ENCODE assay signal across 16 cellular contexts in genomic region chr15:75661779-75662140, GRCh38. TPM values are rescaled to one million over a fixed set of nuclear protein-coding genes. Genes with fewer than 3 reads are reported as not detected.
DNase-seq lines count a peak whose midpoint lies in the region; ATAC-seq, FAIRE-seq and TF ChIP-seq lines count a peak whose summit lies in the region.
"Had no signal": no experiment of that assay in that cellular context is flagged by ENCODE, and none has a peak within 500 bp of the region (broad histone marks: within the 10 kb centered on the region; RNA-seq: fewer than 3 reads in every experiment).

No MANE protein-coding gene starts in this region.

- ATAC-seq in Right ventricle myocardium superior (ENCODE audit: poor library complexity) (no peak), gastroesophageal sphincter (no peak)
- ATAC-seq: GM12878 had no signal

- no peak for TF ChIP-seq CTCF in right atrium auricular region (IDR thresholded peaks at IDR 0.05)
- TF ChIP-seq CTCF in gastroesophageal sphincter (IDR thresholded peaks at IDR 0.05) = no peak
- no peak for TF ChIP-seq CTCF in prostate gland (IDR thresholded peaks at IDR 0.05)
- no peak for TF ChIP-seq CTCF in vagina (IDR thresholded peaks at IDR 0.05)

- H3K27ac ChIP-seq in right atrium auricular region = peak overlapping the region; percentile 78 to 86
- H3K27ac ChIP-seq in gastroesophageal sphincter = peak overlapping the region; percentile 85 to 91 (median 88)
- peak overlapping the region; percentile 74 to 79 for H3K27ac ChIP-seq in prostate gland
- H3K27ac ChIP-seq in vagina = peak overlapping the region; percentile 91
- H3K27ac ChIP-seq: neutrophil, SK-N-MC had no signal

- WGBS in gastroesophageal sphincter (ENCODE audit: low coverage in 1 of 2), 2 donors = 52 to 80% methylated on average over 1 to 3 of the region's 3 CpGs
- 54% methylated on average over 3 of the region's 3 CpGs for WGBS in prostate gland

- FAIRE-seq in GM19239 (lab: Jason Lieb, UNC) = no peak
- FAIRE-seq: GM12878, islet of Langerhans had no signal

- H3K36me3 ChIP-seq in right atrium auricular region = peaks cover 15% of the 10 kb centered on the region
- H3K36me3 ChIP-seq in gastroesophageal sphincter = peaks cover 0 to 44% of the 10 kb centered on the region in 2 donors
- H3K36me3 ChIP-seq in prostate gland = no peaks in the 10 kb centered on the region
- H3K36me3 ChIP-seq in vagina = peaks cover 0 to 12% of the 10 kb centered on the region in 2 donors
- H3K36me3 ChIP-seq: neutrophil had no signal

- no peak for TF ChIP-seq EP300 in gastroesophageal sphincter (IDR thresholded peaks at IDR 0.05)

- DNase-seq in right atrium auricular region (ENCODE audit: low spot score) = no peak
- DNase-seq in Right ventricle myocardium superior = no peak
- no peak for DNase-seq in prostate gland (ENCODE audit: low spot score)
- DNase-seq in vagina (ENCODE audit: extremely low spot score in 2 of 2) = no peak
- no peak for DNase-seq in NCI-H446 treated with DMSO at 0.1 percent for 48 hours (lab: John Stamatoyannopoulos, UW)
- DNase-seq in GM19239 (ENCODE audit: insufficient read length, low spot score) = no peak
- no peak for DNase-seq in stimulated activated CD4-positive, alpha-beta T cell treated with anti-CD3 and anti-CD28 coated beads, Interleukin-15, amount 100 ng/mL, for 24 hours
- DNase-seq: DMS79, NCI-H1105, NCI-H774 had no signal

- intact Hi-C loops in Right ventricle myocardium superior (cut with DNase I) = no loop called here
- intact Hi-C loops in prostate gland (cut with DNase I) = no loop called here
- intact Hi-C loops in vagina (cut with DNase I) = no loop called here

- no peak overlapping the region for H3K4me3 ChIP-seq in right atrium auricular region
- no peak overlapping the region for H3K4me3 ChIP-seq in gastroesophageal sphincter
- H3K4me3 ChIP-seq in prostate gland = no peak overlapping the region
- peak overlapping the region in 1 of 2 donors; percentile 17 for H3K4me3 ChIP-seq in vagina
- H3K4me3 ChIP-seq: GM12878, SK-N-MC had no signal

- H3K9me3 ChIP-seq in right atrium auricular region (no peaks in the 10 kb centered on the region), gastroesophageal sphincter (no peaks in the 10 kb centered on the region), prostate gland (no peaks in the 10 kb centered on the region), vagina (no peaks in the 10 kb centered on the region)
- H3K9me3 ChIP-seq: neutrophil had no signal

- no peaks in the 10 kb centered on the region for H3K27me3 ChIP-seq in right atrium auricular region
- H3K27me3 ChIP-seq in gastroesophageal sphincter = no peaks in the 10 kb centered on the region
- H3K27me3 ChIP-seq in prostate gland (replicated peaks; ENCODE audit: insufficient read depth) = no peaks in the 10 kb centered on the region
- H3K27me3 ChIP-seq in vagina = no peaks in the 10 kb centered on the region

- peaks cover 0 to 47% of the 10 kb centered on the region in 2 donors for H3K4me1 ChIP-seq in right atrium auricular region
- peaks cover 5 to 64% (median 42%) of the 10 kb centered on the region in 3 donors for H3K4me1 ChIP-seq in gastroesophageal sphincter
- peaks cover 11% of the 10 kb centered on the region for H3K4me1 ChIP-seq in prostate gland (replicated peaks)
- H3K4me1 ChIP-seq in vagina = peaks cover 87% of the 10 kb centered on the region

- TF ChIP-seq POLR2A in gastroesophageal sphincter (IDR thresholded peaks at IDR 0.05) = no peak
- no peak for TF ChIP-seq POLR2A in prostate gland (IDR thresholded peaks at IDR 0.05)
- no peak for TF ChIP-seq POLR2A in vagina (IDR thresholded peaks at IDR 0.05)

RNA-seq across cellular contexts. Expression of gene SNX33, which starts 14.0 kb away (rescaled TPM):
- total RNA-seq in right atrium auricular region (10 to 100 TPM; 10.3 to 20.5 TPM), Right ventricle myocardium superior (12.4 TPM), gastroesophageal sphincter (10 to 100 TPM; 32.8 to 51.5 (median 41.2) TPM), prostate gland (10 to 100 TPM; 23.6 to 25.6 TPM), vagina (23.6 TPM)

RNA-seq across cellular contexts. Expression of gene IMP3, which starts 21.7 kb away (rescaled TPM):
- total RNA-seq in right atrium auricular region (100 to 1,000 TPM in 1 of 2 donors, 10 to 100 TPM in 1; 71.2 to 119 TPM), Right ventricle myocardium superior (41.7 TPM), gastroesophageal sphincter (10 to 100 TPM; 72.8 to 94.9 (median 85.5) TPM), prostate gland (100 to 1,000 TPM; 125 to 277 TPM), vagina (109 TPM)

RNA-seq across cellular contexts. Expression of gene SNUPN, which starts 36.2 kb away (rescaled TPM):
- total RNA-seq in right atrium auricular region = 10 to 100 TPM; 13.7 to 17.3 TPM
- 16.9 TPM for total RNA-seq in Right ventricle myocardium superior
- 10 to 100 TPM; 18.6 to 27.3 (median 21.0) TPM for total RNA-seq in gastroesophageal sphincter
- total RNA-seq in prostate gland = 10 to 100 TPM; 17.7 to 21.6 TPM
- 21.9 TPM for total RNA-seq in vagina

RNA-seq across cellular contexts. Expression of gene CSPG4, which starts 50.9 kb away (rescaled TPM):
- total RNA-seq in right atrium auricular region (10 to 100 TPM; 32.6 to 55.6 TPM), Right ventricle myocardium superior (5.2 TPM), gastroesophageal sphincter (100 to 1,000 TPM in 3 of 4 donors, 10 to 100 TPM in 1; 98.7 to 396 (median 151) TPM), prostate gland (10 to 100 TPM; 14.3 to 29.4 TPM), vagina (23.1 TPM)
- total RNA-seq: activated T-helper 1 cell treated with anti-CD3 and anti-CD28 coated beads, Interleukin-12 subunit alpha, Interleukin-12 subunit beta, Interleukin-2, Interleukin-4 antibody, amounts not matched to agents 30 ng/mL and 10 ng/mL and 1 ng/mL, durations not matched to agents 14 hours and 24 hours and 36 hours had no signal
